ENCODE assay signal across 8 cellular contexts in genomic region chr15:92832992-92833438, GRCh38.
DNase-seq lines count a peak whose midpoint lies in the region; ATAC-seq, FAIRE-seq and TF ChIP-seq lines count a peak whose summit lies in the region.

No MANE protein-coding gene starts in this region.

- TF ChIP-seq CTCF in K562 (IDR thresholded peaks at IDR 0.05 in 2 of 3, conservative IDR thresholded peaks at IDR 0.05 in 1 of 3; ENCODE audit: insufficient read depth in 2 of 3, low read depth in 1 of 3, low read length in 3 of 3) (no peak), upper lobe of right lung (IDR thresholded peaks at IDR 0.05) (no peak), Caco-2 (IDR thresholded peaks at IDR 0.05; ENCODE audit: insufficient read depth in 1 of 2, low read depth in 1 of 2, low read length in 1 of 2, severe bottlenecking in 1 of 2, unreplicated experiment in 1 of 2) (no peak)

- no peaks in the 10 kb centered on the region for H3K27me3 Mint-ChIP-seq in activated naive CD4-positive, alpha-beta T cell treated with anti-CD3 and anti-CD28 coated beads, Interleukin-2, amount 50 U/mL, for 24 hours
- no peaks in the 10 kb centered on the region for H3K27me3 Mint-ChIP-seq in Caco-2 (ENCODE audit: insufficient read depth, unreplicated experiment)

- no peak for TF ChIP-seq EP300 in K562 (IDR thresholded peaks at IDR 0.05; ENCODE audit: low read length)

- H3K27me3 ChIP-seq in K562 (ENCODE audit: control insufficient read depth in 2 of 2, insufficient read depth in 2 of 2, low read length in 2 of 2), result no peaks in the 10 kb centered on the region
- H3K27me3 ChIP-seq in mucosa of rectum (ENCODE audit: control insufficient read depth in 2 of 2, insufficient read depth in 2 of 2, low read length in 2 of 2), result no peaks in the 10 kb centered on the region
- no peaks in the 10 kb centered on the region for H3K27me3 ChIP-seq in upper lobe of right lung
- no peaks in the 10 kb centered on the region for H3K27me3 ChIP-seq in Caco-2 (replicated peaks; ENCODE audit: control insufficient read depth, insufficient read depth, low read length)

- H3K4me3 Mint-ChIP-seq in activated naive CD4-positive, alpha-beta T cell treated with anti-CD3 and anti-CD28 coated beads, Interleukin-2, amount 50 U/mL, for 24 hours, result no peak overlapping the region
- no peak overlapping the region for H3K4me3 Mint-ChIP-seq in Caco-2 (ENCODE audit: unreplicated experiment)

- peak overlapping the region; percentile 72 for H2AFZ ChIP-seq in K562 (ENCODE audit: low read depth, low read length)

- H3K36me3 Mint-ChIP-seq in activated naive CD4-positive, alpha-beta T cell treated with anti-CD3 and anti-CD28 coated beads, Interleukin-2, amount 50 U/mL, for 24 hours, result no peaks in the 10 kb centered on the region
- H3K36me3 Mint-ChIP-seq in Caco-2 (ENCODE audit: insufficient read depth, unreplicated experiment), result peaks cover 15% of the 10 kb centered on the region

- H3K27ac ChIP-seq in K562 (ENCODE audit: extremely low read depth, low read depth, low read length) (peak overlapping the region; percentile 85; the same call in 2 of the 3 replicates), mucosa of rectum (ENCODE audit: low read depth in 2 of 2, low read length in 2 of 2) (peak overlapping the region; percentile 94 to 97), upper lobe of right lung (peak overlapping the region; percentile 90)

- no peaks in the 10 kb centered on the region for H3K9me3 Mint-ChIP-seq in activated naive CD4-positive, alpha-beta T cell treated with anti-CD3 and anti-CD28 coated beads, Interleukin-2, amount 50 U/mL, for 24 hours
- no peaks in the 10 kb centered on the region for H3K9me3 Mint-ChIP-seq in Caco-2 (ENCODE audit: unreplicated experiment)

- in situ Hi-C loops in K562 (cut with MboI), result no loop called here

- no peak for ATAC-seq in K562
- ATAC-seq in upper lobe of right lung, result no peak
- no peak for ATAC-seq in HG02884 (IDR thresholded peaks at IDR 0.05; ENCODE audit: unreplicated experiment)

- H3K4me1 ChIP-seq in K562 (replicated peaks in 1 of 2; ENCODE audit: control insufficient read depth in 2 of 2, insufficient read depth in 2 of 2, low read length in 2 of 2) (peaks cover 15 to 22% of the 10 kb centered on the region in 2 experiments), mucosa of rectum (ENCODE audit: control insufficient read depth in 2 of 2, insufficient read depth in 2 of 2, low read length in 2 of 2) (peaks cover 25 to 29% of the 10 kb centered on the region in 2 donors), upper lobe of right lung (peaks cover 31% of the 10 kb centered on the region), Caco-2 (peaks cover 22% of the 10 kb centered on the region)

- POLR2A ChIA-PET in K562 (lab: Yijun Ruan, JAX), result interaction anchor here (0.9 to 6.0 kb wide), 6 partner anchors 12 to 67 kb away, joined by 3 to 58 read pairs (median 10); partner anchors contain the start of gene CHD2
- POLR2A ChIA-PET in Caco-2 (lab: Charles Lee), result interaction anchor here (2.0 kb wide), 1 partner anchor 49 kb away, joined by 35 read pairs; no protein-coding TSS in a partner anchor

- CTCF ChIA-PET in K562 (lab: Yijun Ruan, JAX; ENCODE audit: low intra/inter-chr PET ratio) (no interaction called here), Caco-2 (lab: Charles Lee) (no interaction called here)

- H3K79me2 ChIP-seq in K562 (ENCODE audit: control insufficient read depth, insufficient read depth, low read length), result no peaks in the 10 kb centered on the region

- no peaks in the 10 kb centered on the region for H3K9me1 ChIP-seq in K562 (ENCODE audit: control insufficient read depth, insufficient read depth, low read length)

- no peak overlapping the region for H3K4me3 ChIP-seq in K562
- H3K4me3 ChIP-seq in mucosa of rectum (ENCODE audit: low read length in 2 of 2), result no peak overlapping the region
- H3K4me3 ChIP-seq in upper lobe of right lung, result no peak overlapping the region
- H3K4me3 ChIP-seq in Caco-2 (ENCODE audit: low read depth, low read length), result no peak overlapping the region

- BruUV-seq in K562 (replicated peaks; lab: Mats Ljungman, UMichigan) (no TSS peak), Caco-2 (replicated peaks; lab: Mats Ljungman, UMichigan) (no TSS peak)

- H3K4me1 Mint-ChIP-seq in activated naive CD4-positive, alpha-beta T cell treated with anti-CD3 and anti-CD28 coated beads, Interleukin-2, amount 50 U/mL, for 24 hours, result peaks cover 64% of the 10 kb centered on the region
- H3K4me1 Mint-ChIP-seq in Caco-2 (ENCODE audit: low read depth, unreplicated experiment), result peaks cover 13% of the 10 kb centered on the region

- TF ChIP-seq RAD21 in K562 (CRISPR knock-in tag; conservative IDR thresholded peaks at IDR 0.05 in 1 of 2, IDR thresholded peaks at IDR 0.05 in 1 of 2), result no peak

- H3K9me3 ChIP-seq in K562 (replicated peaks; ENCODE audit: control insufficient read depth, insufficient read depth, low read depth, low read length), result no peaks in the 10 kb centered on the region
- no peaks in the 10 kb centered on the region for H3K9me3 ChIP-seq in mucosa of rectum (ENCODE audit: control insufficient read depth in 2 of 2, low read length in 2 of 2)
- H3K9me3 ChIP-seq in upper lobe of right lung, result no peaks in the 10 kb centered on the region
- no peaks in the 10 kb centered on the region for H3K9me3 ChIP-seq in Caco-2

- peak overlapping the region; percentile 52 for H3K4me2 ChIP-seq in K562 (ENCODE audit: insufficient read depth, low read length)

- no peaks in the 10 kb centered on the region for H4K20me1 ChIP-seq in K562 (replicated peaks; ENCODE audit: control insufficient read depth, insufficient read depth, low read length)

- peak; percentile 32 for FAIRE-seq in K562 (lab: Jason Lieb, UNC)

- H3K9ac ChIP-seq in K562 (ENCODE audit: insufficient read depth in 1 of 2, low read depth in 2 of 2, low read length in 2 of 2) (peak overlapping the region in 1 of 2 experiments; percentile 21; a peak in 1 of 4 replicates), mucosa of rectum (ENCODE audit: low read depth in 1 of 2, low read length in 2 of 2) (peak overlapping the region in 1 of 2 donors; percentile 81)

- intact Hi-C loops in K562 (cut with micrococcal nuclease), result no loop called here
- intact Hi-C loops in upper lobe of right lung (cut with DNase I), result no loop called here
- intact Hi-C loops in Caco-2 (cut with micrococcal nuclease; ENCODE audit: unreplicated experiment), result loop anchor here (2.0 kb wide), 1 partner anchor 44 kb away; no protein-coding TSS in a partner anchor

- H3K27ac Mint-ChIP-seq in activated naive CD4-positive, alpha-beta T cell treated with anti-CD3 and anti-CD28 coated beads, Interleukin-2, amount 50 U/mL, for 24 hours, result peak overlapping the region; percentile 99
- H3K27ac Mint-ChIP-seq in Caco-2 (ENCODE audit: unreplicated experiment), result no peak overlapping the region

- DNase-seq in activated naive CD4-positive, alpha-beta T cell treated with Interleukin-2 at 50 U/mL for 16 hours, result no peak
- DNase-seq in K562 (ENCODE audit: extremely low read depth in 1 of 4, low spot score in 3 of 4), result no peak
- no peak for DNase-seq in upper lobe of right lung
- DNase-seq in DMS79 (lab: John Stamatoyannopoulos, UW), result no peak
- no peak for DNase-seq in Caco-2

- TF ChIP-seq POLR2A in K562 (conservative IDR thresholded peaks at IDR 0.05), result no peak

- H3K36me3 ChIP-seq in K562 (ENCODE audit: control insufficient read depth, insufficient read depth, low read length), result no peaks in the 10 kb centered on the region
- H3K36me3 ChIP-seq in mucosa of rectum (ENCODE audit: control insufficient read depth in 2 of 2, insufficient read depth in 2 of 2, low read length in 2 of 2), result no peaks in the 10 kb centered on the region
- H3K36me3 ChIP-seq in upper lobe of right lung, result no peaks in the 10 kb centered on the region
- H3K36me3 ChIP-seq in Caco-2 (ENCODE audit: control insufficient read depth, insufficient read depth, low read length), result no peaks in the 10 kb centered on the region

- WGBS in K562 (ENCODE audit: insufficient coverage, low coverage, missing lambda C conversion rate), result 66% methylated on average over 5 of the region's 5 CpGs

TF ChIP-seq in K562, 482 proteins besides CTCF, POLR2A, EP300 and RAD21:
- TF ChIP-seq BCL6 (CRISPR knock-in tag; IDR thresholded peaks at IDR 0.05), result no peak
- TF ChIP-seq ZNF384 (IDR thresholded peaks at IDR 0.05; ENCODE audit: low read depth, low read length), result 0 out of 2 replicates have a peak, but pooled peaks have one; percentile 16
- TF ChIP-seq PKNOX1 (IDR thresholded peaks at IDR 0.05), result peak; percentile 62
- 0 out of 2 replicates have a peak, but pooled peaks have one; percentile 16 for TF ChIP-seq ZNF395 (CRISPR knock-in tag; IDR thresholded peaks at IDR 0.05)
